ENCODE assay signal across 16 cellular contexts in genomic region chr13:59664586-59664985, GRCh38.
"Had no signal": no experiment of that assay in that cellular context is flagged by ENCODE, and none has a peak within 500 bp of the region (broad histone marks: within the 10 kb centered on the region; RNA-seq: fewer than 3 reads in every experiment).

No MANE protein-coding gene starts in this region.

- H3K27me3 ChIP-seq: esophagus squamous epithelium, gastroesophageal sphincter, neutrophil, right atrium auricular region, sigmoid colon, uterus had no signal

- H3K27ac ChIP-seq: esophagus squamous epithelium, gastroesophageal sphincter, neutrophil, right atrium auricular region, sigmoid colon, uterus had no signal

- H3K4me3 Mint-ChIP-seq: type B pancreatic cell had no signal

- H3K27me3 Mint-ChIP-seq: naive B cell, type B pancreatic cell had no signal

- H3K27ac Mint-ChIP-seq: type B pancreatic cell had no signal

- FAIRE-seq: colon had no signal

- H3K9me3 ChIP-seq: esophagus squamous epithelium, gastroesophageal sphincter, neutrophil, right atrium auricular region, sigmoid colon, uterus had no signal

- H3K36me3 ChIP-seq: esophagus squamous epithelium, gastroesophageal sphincter, neutrophil, right atrium auricular region, sigmoid colon, uterus had no signal

- DNase-seq: dermis blood vessel endothelial cell; esophagus squamous epithelium; foreskin fibroblast; kidney glomerular epithelial cell; mesendoderm; naive B cell; sigmoid colon; stimulated activated CD4-positive, alpha-beta T cell treated with anti-CD3 and anti-CD28 coated beads, Interleukin-12 subunit alpha, Interleukin-12 subunit beta, amount 100 ng/mL, for 4 hours; stimulated activated naive CD4-positive, alpha-beta T cell; uterus had no signal

- H3K36me3 Mint-ChIP-seq: naive B cell had no signal

- H3K4me1 ChIP-seq: sigmoid colon, uterus had no signal

- H3K4me3 ChIP-seq: esophagus squamous epithelium, gastroesophageal sphincter, right atrium auricular region, sigmoid colon, skin epidermis, uterus had no signal

- ATAC-seq: gastroesophageal sphincter had no signal
